Comparison of ENCODE assay signal across 12 cellular contexts in the genomic region with DNA sequence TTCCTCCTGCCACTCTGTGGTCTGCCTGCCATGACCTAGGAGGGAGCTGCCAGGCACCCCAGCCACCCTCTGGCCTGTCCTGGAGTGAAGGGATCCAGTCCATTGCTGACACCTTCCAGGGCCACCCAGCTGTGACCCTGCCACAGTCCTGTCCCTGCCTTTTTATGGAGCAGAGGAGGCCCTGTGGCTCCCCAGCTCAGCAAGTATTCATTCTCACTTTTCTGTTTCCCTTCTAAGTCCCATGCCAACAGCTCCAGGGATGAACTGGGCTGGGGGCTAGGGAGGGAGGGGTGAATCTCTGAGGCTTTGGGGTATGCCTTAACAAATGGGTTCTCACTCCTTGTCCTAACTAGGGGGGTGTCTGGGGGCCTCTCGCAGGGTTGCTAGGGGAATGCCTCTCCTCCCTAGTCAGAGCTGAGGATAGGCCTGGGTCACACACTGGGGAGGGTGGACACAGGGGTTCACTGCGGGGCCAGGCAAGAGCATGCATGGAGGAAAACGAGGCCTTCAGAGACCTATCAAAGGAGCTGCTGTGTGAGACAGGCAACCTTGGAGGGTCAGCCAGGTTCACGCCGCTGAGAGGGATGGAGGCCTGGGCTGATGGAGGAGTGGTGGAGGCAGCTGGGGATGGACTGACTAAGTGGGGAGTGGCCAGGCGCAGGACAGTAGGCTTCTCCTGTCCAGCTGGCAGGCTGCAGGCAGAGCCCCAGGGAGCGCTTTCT. TPM values are rescaled to one million over a fixed set of nuclear protein-coding genes. Genes with fewer than 3 reads are reported as not detected.
A peak's percentile ranks its signal among the peaks of the same experiment; 100 is the strongest.
DNase-seq lines count a peak whose midpoint lies in the region; ATAC-seq, FAIRE-seq and TF ChIP-seq lines count a peak whose summit lies in the region.
"Had no signal": no experiment of that assay in that cellular context is flagged by ENCODE, and none has a peak within 500 bp of the region (broad histone marks: within the 10 kb centered on the region; RNA-seq: fewer than 3 reads in every experiment).

No MANE protein-coding gene starts in this region.

- H3K4me3 ChIP-seq in smooth muscle cell = no peak overlapping the region

- peak overlapping the region; percentile 27 for H3K27ac ChIP-seq in smooth muscle cell (ENCODE audit: low read depth)

- H3K9me3 ChIP-seq in smooth muscle cell (replicated peaks; ENCODE audit: low read depth) = no peaks in the 10 kb centered on the region

- peak overlapping the region in 2 of 5 experiments; percentile 17 to 50 for H3K4me3 Mint-ChIP-seq in brain
- H3K4me3 Mint-ChIP-seq in mesothelial cell of epicardium = peak overlapping the region; percentile 29
- H3K4me3 Mint-ChIP-seq: activated naive CD4-positive, alpha-beta T cell treated with anti-CD3 and anti-CD28 coated beads, Interleukin-2, amount 50 U/mL, for 24 hours; central memory CD8-positive, alpha-beta T cell; natural killer cell had no signal

- DNase-seq in LHCN-M2 (ENCODE audit: low read depth) (peak; percentile 21), mesothelial cell of epicardium (ENCODE audit: low spot score in 2 of 2, unreplicated experiment in 2 of 2) (no peak), smooth muscle cell (lab: John Stamatoyannopoulos, UW; ENCODE audit: unreplicated experiment) (no peak), cerebellar nuclear complex (lab: John Stamatoyannopoulos, UW) (no peak), GM12891 (ENCODE audit: insufficient read length, low spot score) (no peak), NCI-H1092 treated with DMSO at 0.1 percent for 48 hours (lab: John Stamatoyannopoulos, UW) (no peak)
- DNase-seq: activated CD4-positive, alpha-beta T cell treated with anti-CD3 and anti-CD28 coated beads for 1 hour; natural killer cell had no signal

- 71% methylated on average over 7 of the region's 7 CpGs for WGBS in smooth muscle cell (ENCODE audit: low lambda C conversion rate)

- H3K9ac ChIP-seq in smooth muscle cell (ENCODE audit: low read depth) = no peak overlapping the region

- peaks cover 47% of the 10 kb centered on the region for H3K4me1 Mint-ChIP-seq in brain
- H3K4me1 Mint-ChIP-seq in mesothelial cell of epicardium = peaks cover 71% of the 10 kb centered on the region
- H3K4me1 Mint-ChIP-seq: activated naive CD4-positive, alpha-beta T cell treated with anti-CD3 and anti-CD28 coated beads, Interleukin-2, amount 50 U/mL, for 24 hours; central memory CD8-positive, alpha-beta T cell; natural killer cell had no signal

- TF ChIP-seq POLR2A in GM12891 (IDR thresholded peaks at IDR 0.05; ENCODE audit: low read depth, low read length) = no peak

- no peak for FAIRE-seq in GM12891 (lab: Jason Lieb, UNC)

- peaks cover 7% of the 10 kb centered on the region for H3K27me3 Mint-ChIP-seq in brain
- no peaks in the 10 kb centered on the region for H3K27me3 Mint-ChIP-seq in mesothelial cell of epicardium (ENCODE audit: low read depth)
- H3K27me3 Mint-ChIP-seq: activated naive CD4-positive, alpha-beta T cell treated with anti-CD3 and anti-CD28 coated beads, Interleukin-2, amount 50 U/mL, for 24 hours; central memory CD8-positive, alpha-beta T cell had no signal

- H3K4me1 ChIP-seq in smooth muscle cell (ENCODE audit: low read depth) = peaks cover 17% of the 10 kb centered on the region

- peaks cover 0 to 2% (median 0%) of the 10 kb centered on the region in 5 experiments for H3K9me3 Mint-ChIP-seq in brain
- no peaks in the 10 kb centered on the region for H3K9me3 Mint-ChIP-seq in mesothelial cell of epicardium
- H3K9me3 Mint-ChIP-seq: activated naive CD4-positive, alpha-beta T cell treated with anti-CD3 and anti-CD28 coated beads, Interleukin-2, amount 50 U/mL, for 24 hours; central memory CD8-positive, alpha-beta T cell; natural killer cell had no signal

- no peaks in the 10 kb centered on the region for H3F3A ChIP-seq in smooth muscle cell (ENCODE audit: low read depth)

- H3K36me3 ChIP-seq in smooth muscle cell (ENCODE audit: low read depth) = no peaks in the 10 kb centered on the region

- H3K27ac Mint-ChIP-seq in brain = peak overlapping the region; percentile 30 to 98 (median 94)
- H3K27ac Mint-ChIP-seq in mesothelial cell of epicardium = peak overlapping the region; percentile 96
- H3K27ac Mint-ChIP-seq: activated naive CD4-positive, alpha-beta T cell treated with anti-CD3 and anti-CD28 coated beads, Interleukin-2, amount 50 U/mL, for 24 hours; natural killer cell had no signal

- H3K79me2 ChIP-seq in smooth muscle cell (ENCODE audit: low read depth) = no peaks in the 10 kb centered on the region

- TF ChIP-seq CTCF in brain (conservative IDR thresholded peaks at IDR 0.05) = no peak
- TF ChIP-seq CTCF in mesothelial cell of epicardium (IDR thresholded peaks at IDR 0.05; ENCODE audit: unreplicated experiment) = no peak
- no peak for TF ChIP-seq CTCF in smooth muscle cell (IDR thresholded peaks at IDR 0.05; ENCODE audit: borderline replicate concordance, insufficient read depth, poor library complexity, severe bottlenecking)

- no peaks in the 10 kb centered on the region for H4K20me1 ChIP-seq in smooth muscle cell (ENCODE audit: low read depth)

- no peak overlapping the region for H2AFZ ChIP-seq in smooth muscle cell (ENCODE audit: low read depth)

- no peak for ATAC-seq in GM19023 (IDR thresholded peaks at IDR 0.05; ENCODE audit: unreplicated experiment)
- ATAC-seq: natural killer cell had no signal

- no peaks in the 10 kb centered on the region for H3K36me3 Mint-ChIP-seq in brain
- no peaks in the 10 kb centered on the region for H3K36me3 Mint-ChIP-seq in mesothelial cell of epicardium
- H3K36me3 Mint-ChIP-seq: activated naive CD4-positive, alpha-beta T cell treated with anti-CD3 and anti-CD28 coated beads, Interleukin-2, amount 50 U/mL, for 24 hours; natural killer cell had no signal

- peak overlapping the region; percentile 57 for H3K4me2 ChIP-seq in smooth muscle cell

- H3K27me3 ChIP-seq in smooth muscle cell (ENCODE audit: low read depth) = no peaks in the 10 kb centered on the region

TF ChIP-seq in GM12891, 5 proteins besides CTCF, POLR2A, EP300 and RAD21:
- TF ChIP-seq PAX5 (IDR thresholded peaks at IDR 0.05; ENCODE audit: insufficient read depth, low read length, severe bottlenecking) (no peak), TAF1 (IDR thresholded peaks at IDR 0.05; ENCODE audit: low read depth, low read length) (no peak), POU2F2 (IDR thresholded peaks at IDR 0.05; ENCODE audit: low read depth, low read length) (no peak), SPI1 (IDR thresholded peaks at IDR 0.05; ENCODE audit: low read depth, low read length) (no peak), POLR2AphosphoS5 (IDR thresholded peaks at IDR 0.05; ENCODE audit: low read depth, low read length) (no peak)

RNA-seq across cellular contexts. Expression of a gene that starts 31.8 kb away (rescaled TPM):
- total RNA-seq in LHCN-M2 (2014; rRNA removed) = 2.5 and 4.2 TPM in 2 replicates
- polyA plus RNA-seq in LHCN-M2 (2012) = 3.9 TPM
- 17.0 TPM for polyA plus RNA-seq in brain (ENCODE audit: insufficient read depth, low read depth, low replicate concordance)
- total RNA-seq in mesothelial cell of epicardium = 98.9 to 115 TPM (median 106 TPM) in 3 replicates
- 9.9 and 11.1 TPM in 2 replicates for total RNA-seq in smooth muscle cell
- polyA plus RNA-seq in smooth muscle cell = 23.1 and 31.6 TPM in 2 replicates
- not detected for polyA plus RNA-seq in GM12891 (2012; ENCODE audit: low read depth, missing spikeins)
- total RNA-seq: natural killer cell had no signal
